In genomic region chr6:47438481-47439347, GRCh38 we compare ENCODE assay signal across 9 cellular contexts. TPM values are rescaled to one million over a fixed set of nuclear protein-coding genes. Genes with fewer than 3 reads are reported as not detected.
A peak's percentile ranks its signal among the peaks of the same experiment; 100 is the strongest.
DNase-seq lines count a peak whose midpoint lies in the region; ATAC-seq and TF ChIP-seq lines count a peak whose summit lies in the region.
"Had no signal": no experiment of that assay in that cellular context is flagged by ENCODE, and none has a peak within 500 bp of the region (broad histone marks: within the 10 kb centered on the region; RNA-seq: fewer than 3 reads in every experiment).

No MANE protein-coding gene starts in this region.

- H3K36me3 Mint-ChIP-seq in Caco-2 (ENCODE audit: insufficient read depth, unreplicated experiment) = no peaks in the 10 kb centered on the region

- BruUV-seq in Caco-2 (replicated peaks; lab: Mats Ljungman, UMichigan) = no TSS peak

- H3K9me3 ChIP-seq in DOHH2 (ENCODE audit: control insufficient read depth, insufficient read depth, low read length) (no peaks in the 10 kb centered on the region), uterus (no peaks in the 10 kb centered on the region), Caco-2 (no peaks in the 10 kb centered on the region)

- no peak for TF ChIP-seq CTCF in DOHH2 (IDR thresholded peaks at IDR 0.05; ENCODE audit: low read depth, low read length, poor library complexity, severe bottlenecking)
- no peak for TF ChIP-seq CTCF in uterus (IDR thresholded peaks at IDR 0.05)
- no peak for TF ChIP-seq CTCF in Caco-2 (IDR thresholded peaks at IDR 0.05; ENCODE audit: insufficient read depth in 1 of 2, low read depth in 1 of 2, low read length in 1 of 2, severe bottlenecking in 1 of 2, unreplicated experiment in 1 of 2)

- no peaks in the 10 kb centered on the region for H3K9me3 Mint-ChIP-seq in Caco-2 (ENCODE audit: unreplicated experiment)
- H3K9me3 Mint-ChIP-seq: activated CD4-positive, alpha-beta T cell treated with anti-CD3 and anti-CD28 coated beads, Interleukin-2, amount 10 ng/mL, durations not matched to agents 24 days and 14 days had no signal

- H3K36me3 ChIP-seq in DOHH2 (ENCODE audit: control insufficient read depth, low read length) (no peaks in the 10 kb centered on the region), uterus (no peaks in the 10 kb centered on the region), Caco-2 (ENCODE audit: control insufficient read depth, insufficient read depth, low read length) (no peaks in the 10 kb centered on the region)

- ATAC-seq in GM19395 (IDR thresholded peaks at IDR 0.05; ENCODE audit: unreplicated experiment) (peak; percentile 81), HG03039 (IDR thresholded peaks at IDR 0.05; ENCODE audit: unreplicated experiment) (peak; percentile 75)

- no peaks in the 10 kb centered on the region for H3K79me2 ChIP-seq in DOHH2 (ENCODE audit: control insufficient read depth, low read length)

- H3F3A ChIP-seq in DOHH2 (ENCODE audit: control insufficient read depth, insufficient read depth) = peaks cover 11% of the 10 kb centered on the region

- peaks cover 54% of the 10 kb centered on the region for H3K4me1 ChIP-seq in DOHH2 (ENCODE audit: control insufficient read depth, low read length)
- H3K4me1 ChIP-seq in uterus = no peaks in the 10 kb centered on the region
- peaks cover 14% of the 10 kb centered on the region; the same call in 1 of the 2 replicates for H3K4me1 ChIP-seq in Caco-2

- CTCF ChIA-PET in Caco-2 (lab: Charles Lee) = no interaction called here

- 0 out of 2 replicates have a peak, but pooled peaks cover 3% of the 10 kb centered on the region for H4K20me1 ChIP-seq in DOHH2 (ENCODE audit: control insufficient read depth, insufficient read depth, low read depth, low read length)

- H3K4me3 Mint-ChIP-seq in Caco-2 (ENCODE audit: unreplicated experiment) = no peak overlapping the region
- H3K4me3 Mint-ChIP-seq: activated CD4-positive, alpha-beta T cell treated with anti-CD3 and anti-CD28 coated beads, Interleukin-2, amount 10 ng/mL, durations not matched to agents 24 days and 14 days had no signal

- H3K27me3 ChIP-seq in DOHH2 (ENCODE audit: control insufficient read depth, low read length) (peaks cover 5% of the 10 kb centered on the region; the same call in 1 of the 2 replicates), uterus (no peaks in the 10 kb centered on the region), Caco-2 (replicated peaks; ENCODE audit: control insufficient read depth, insufficient read depth, low read length) (no peaks in the 10 kb centered on the region)

- no peak overlapping the region for H3K27ac Mint-ChIP-seq in Caco-2 (ENCODE audit: unreplicated experiment)
- H3K27ac Mint-ChIP-seq: activated CD4-positive, alpha-beta T cell treated with anti-CD3 and anti-CD28 coated beads, Interleukin-2, amount 10 ng/mL, durations not matched to agents 24 days and 14 days had no signal

- intact Hi-C loops in uterus (cut with DNase I; ENCODE audit: low total_unique reads) (no loop called here), Caco-2 (cut with micrococcal nuclease; ENCODE audit: unreplicated experiment) (no loop called here)

- no peak for TF ChIP-seq POLR2A in uterus (IDR thresholded peaks at IDR 0.05)

- peaks cover 7% of the 10 kb centered on the region for H3K4me1 Mint-ChIP-seq in Caco-2 (ENCODE audit: low read depth, unreplicated experiment)
- H3K4me1 Mint-ChIP-seq: activated CD4-positive, alpha-beta T cell treated with anti-CD3 and anti-CD28 coated beads, Interleukin-2, amount 10 ng/mL, durations not matched to agents 24 days and 14 days had no signal

- H3K27me3 Mint-ChIP-seq in Caco-2 (ENCODE audit: insufficient read depth, unreplicated experiment) = no peaks in the 10 kb centered on the region

- POLR2A ChIA-PET in Caco-2 (lab: Charles Lee) = no interaction called here

- DNase-seq in SKM-1 treated with dmso at 0.1 percent for 144 hours (lab: John Stamatoyannopoulos, UW; ENCODE audit: unreplicated experiment) (peak; percentile 67), uterus (no peak), Caco-2 (no peak), NCI-H1092 treated with DMSO at 0.1 percent for 48 hours (lab: John Stamatoyannopoulos, UW) (no peak), NCI-H1417 (lab: John Stamatoyannopoulos, UW) (no peak)
- DNase-seq: activated CD4-positive, alpha-beta T cell treated with anti-CD3 and anti-CD28 coated beads, Interleukin-2, amount 10 ng/mL, durations not matched to agents 24 days and 14 days had no signal

- peak overlapping the region; percentile 76 for H3K4me2 ChIP-seq in DOHH2 (ENCODE audit: low read length)

- peak overlapping the region; percentile 58 for H3K4me3 ChIP-seq in DOHH2 (ENCODE audit: low read length)
- no peak overlapping the region for H3K4me3 ChIP-seq in uterus
- H3K4me3 ChIP-seq in Caco-2 (ENCODE audit: low read depth, low read length) = no peak overlapping the region

- peak overlapping the region; percentile 45; the same call in 1 of the 2 replicates for H3K27ac ChIP-seq in DOHH2 (ENCODE audit: low read depth, low read length)
- no peak overlapping the region for H3K27ac ChIP-seq in uterus

- no peaks in the 10 kb centered on the region for H3K9me2 ChIP-seq in DOHH2 (replicated peaks; ENCODE audit: control insufficient read depth, low read length)

RNA-seq across cellular contexts. Expression of gene CD2AP, which starts 38.9 kb away (rescaled TPM):
- total RNA-seq in uterus (10 to 100 TPM; 11.0 to 63.9 (median 24.3) TPM), Caco-2 (2022) (65.3 and 69.3 TPM in 2 replicates)
